ENCODE assay signal across 9 cellular contexts in genomic region chr10:78777466-78778256, GRCh38.
DNase-seq lines count a peak whose midpoint lies in the region; ATAC-seq, FAIRE-seq and TF ChIP-seq lines count a peak whose summit lies in the region.
"Had no signal": no experiment of that assay in that cellular context is flagged by ENCODE, and none has a peak within 500 bp of the region (broad histone marks: within the 10 kb centered on the region; RNA-seq: fewer than 3 reads in every experiment).

No MANE protein-coding gene starts in this region.

- H3K36me3 Mint-ChIP-seq in endodermal cell (ENCODE audit: low read depth) = no peaks in the 10 kb centered on the region

- H3K4me1 Mint-ChIP-seq in endodermal cell = peaks cover 14% of the 10 kb centered on the region

- no peak for TF ChIP-seq CTCF in endodermal cell (conservative IDR thresholded peaks at IDR 0.05)

- no peak for TF ChIP-seq RAD21 in Ishikawa (IDR thresholded peaks at IDR 0.05; ENCODE audit: low read depth)

- no peak for ATAC-seq in GM18873 (IDR thresholded peaks at IDR 0.05; ENCODE audit: low FRiP score, unreplicated experiment)
- ATAC-seq in GM18498 (IDR thresholded peaks at IDR 0.05; ENCODE audit: unreplicated experiment) = no peak

- no peak overlapping the region for H3K4me3 ChIP-seq in endodermal cell (ENCODE audit: low read length)
- no peak overlapping the region for H3K4me3 ChIP-seq in effector memory CD4-positive, alpha-beta T cell (ENCODE audit: insufficient read depth, low read depth, low read length, poor library complexity, severe bottlenecking)

- H3K27ac Mint-ChIP-seq in endodermal cell = no peak overlapping the region

- FAIRE-seq in urothelium cell line (lab: Jason Lieb, UNC) = no peak

- H3K4me1 ChIP-seq in endodermal cell (ENCODE audit: control insufficient read depth, insufficient read depth, low read length) = no peaks in the 10 kb centered on the region
- no peaks in the 10 kb centered on the region for H3K4me1 ChIP-seq in effector memory CD4-positive, alpha-beta T cell (ENCODE audit: control insufficient read depth, insufficient read depth, low read length, poor library complexity, severe bottlenecking)

- no peak overlapping the region for H3K9ac ChIP-seq in endodermal cell (ENCODE audit: extremely low read depth, low read length, poor library complexity, severe bottlenecking)

- peak overlapping the region; percentile 6 for H3K27ac ChIP-seq in endodermal cell (ENCODE audit: low read depth, low read length)
- H3K27ac ChIP-seq in effector memory CD4-positive, alpha-beta T cell (ENCODE audit: insufficient read depth, low read length, poor library complexity, severe bottlenecking) = no peak overlapping the region

- peaks cover 1% of the 10 kb centered on the region for H3K27me3 Mint-ChIP-seq in endodermal cell (ENCODE audit: insufficient read depth)

- H3K27me3 ChIP-seq in endodermal cell (ENCODE audit: control insufficient read depth, insufficient read depth, low read length, poor library complexity, severe bottlenecking) = no peaks in the 10 kb centered on the region
- H3K27me3 ChIP-seq in effector memory CD4-positive, alpha-beta T cell (replicated peaks; ENCODE audit: control insufficient read depth, insufficient read depth, low read length, poor library complexity, severe bottlenecking) = no peaks in the 10 kb centered on the region

- 84% methylated on average over 6 to 9 of the region's 9 CpGs for WGBS in endodermal cell (ENCODE audit: insufficient coverage in 1 of 2, insufficient read length in 1 of 2), 2 experiments

- no peaks in the 10 kb centered on the region for H3K36me3 ChIP-seq in endodermal cell (ENCODE audit: control insufficient read depth, insufficient read depth, low read length)
- no peaks in the 10 kb centered on the region for H3K36me3 ChIP-seq in effector memory CD4-positive, alpha-beta T cell (ENCODE audit: control insufficient read depth, insufficient read depth, low read length)

- no peak overlapping the region for H3K4me3 Mint-ChIP-seq in endodermal cell

- TF ChIP-seq EP300 in Ishikawa (IDR thresholded peaks at IDR 0.05; ENCODE audit: borderline replicate concordance) = peak; percentile 71

- no peaks in the 10 kb centered on the region for H3K9me3 ChIP-seq in endodermal cell (ENCODE audit: control insufficient read depth, low read length)
- no peaks in the 10 kb centered on the region for H3K9me3 ChIP-seq in effector memory CD4-positive, alpha-beta T cell (ENCODE audit: control insufficient read depth, low read length)

- no peaks in the 10 kb centered on the region for H3K9me3 Mint-ChIP-seq in endodermal cell

- DNase-seq in endodermal cell (peak; percentile 55), medulla oblongata (ENCODE audit: extremely low spot score) (peak; percentile 89), stromal cell of bone marrow (ENCODE audit: low read depth) (peak; percentile 48), urothelium cell line (ENCODE audit: low spot score) (no peak)
- no peak for DNase-seq in effector memory CD4-positive, alpha-beta T cell
- DNase-seq: kidney glomerular epithelial cell had no signal

TF ChIP-seq in Ishikawa, 13 proteins besides CTCF, POLR2A, EP300 and RAD21:
- TF ChIP-seq YY1 (IDR thresholded peaks at IDR 0.05; ENCODE audit: low read depth) (peak; percentile 51; the same call in 1 of the 2 replicates), CREB1 (IDR thresholded peaks at IDR 0.05; ENCODE audit: low read depth) (no peak), EGR1 (IDR thresholded peaks at IDR 0.05) (no peak), TAF1 (IDR thresholded peaks at IDR 0.05; ENCODE audit: low read depth) (no peak), TCF12 (IDR thresholded peaks at IDR 0.05; ENCODE audit: low read depth) (peak; percentile 54; the same call in 1 of the 2 replicates), REST (IDR thresholded peaks at IDR 0.05; ENCODE audit: low read depth) (no peak), FOXM1 (IDR thresholded peaks at IDR 0.05; ENCODE audit: borderline replicate concordance, low read depth) (no peak), ZBTB7A (IDR thresholded peaks at IDR 0.05; ENCODE audit: low read depth) (no peak), TEAD4 (IDR thresholded peaks at IDR 0.05) (peak; percentile 69), NFIC (IDR thresholded peaks at IDR 0.05) (peak; percentile 53; the same call in 1 of the 2 replicates), CEBPB (IDR thresholded peaks at IDR 0.05) (no peak), USF1 (IDR thresholded peaks at IDR 0.05) (no peak), MAX (IDR thresholded peaks at IDR 0.05) (peak; percentile 47; the same call in 1 of the 2 replicates)

Comparison
In these comparisons a context has a peak if more than half of its experiments do, and no peak if none do; other contexts are left out.
1. DNase-seq: peak in endodermal cell (single experiment), medulla oblongata (single experiment) and stromal cell of bone marrow (single experiment); none in urothelium cell line (single experiment) and effector memory CD4-positive, alpha-beta T cell (0 of 3).